8 cellular contexts compared by ENCODE assay signal in genomic region chr1:76154213-76154956, GRCh38.
DNase-seq lines count a peak whose midpoint lies in the region; ATAC-seq and TF ChIP-seq lines count a peak whose summit lies in the region.

No MANE protein-coding gene starts in this region.

- peak overlapping the region; percentile 42 for H3K9ac ChIP-seq in rectal smooth muscle tissue (ENCODE audit: low read length)

- H3K27ac ChIP-seq in right atrium auricular region (peak overlapping the region; percentile 9 to 41), rectal smooth muscle tissue (ENCODE audit: low read depth, low read length) (no peak overlapping the region), aorta (ENCODE audit: low read depth in 1 of 2, low read length in 2 of 2) (peak overlapping the region in 1 of 2 donors; percentile 36)

- peak overlapping the region; percentile 44 for H3K4me3 ChIP-seq in GM12875 (ENCODE audit: low read depth, low read length)
- H3K4me3 ChIP-seq in right atrium auricular region = peak overlapping the region; percentile 16 to 33
- peak overlapping the region; percentile 70 for H3K4me3 ChIP-seq in rectal smooth muscle tissue (ENCODE audit: low read length)
- peak overlapping the region; percentile 37 to 41 for H3K4me3 ChIP-seq in aorta (ENCODE audit: low read length in 2 of 2)

- H3K9me3 ChIP-seq in right atrium auricular region (no peaks in the 10 kb centered on the region), aorta (ENCODE audit: control insufficient read depth, low read length) (no peaks in the 10 kb centered on the region)

- H3K27me3 ChIP-seq in right atrium auricular region (no peaks in the 10 kb centered on the region), rectal smooth muscle tissue (ENCODE audit: control insufficient read depth, insufficient read depth, low read length) (no peaks in the 10 kb centered on the region), aorta (ENCODE audit: control insufficient read depth in 1 of 2, insufficient read depth in 2 of 2, low read length in 1 of 2) (no peaks in the 10 kb centered on the region)

- H3K36me3 ChIP-seq in right atrium auricular region = no peaks in the 10 kb centered on the region
- H3K36me3 ChIP-seq in rectal smooth muscle tissue (ENCODE audit: control insufficient read depth, insufficient read depth, low read length) = no peaks in the 10 kb centered on the region
- H3K36me3 ChIP-seq in aorta (ENCODE audit: control insufficient read depth in 1 of 2, insufficient read depth in 2 of 2, low read length in 1 of 2) = no peaks in the 10 kb centered on the region

- DNase-seq in NCI-H1105 treated with DMSO at 0.1 percent for 48 hours (lab: John Stamatoyannopoulos, UW) = peak; percentile 79
- peak; percentile 65 for DNase-seq in T follicular helper cell (ENCODE audit: low read depth)
- DNase-seq in amniotic stem cell (lab: John Stamatoyannopoulos, UW) = peak; percentile 35
- DNase-seq in right atrium auricular region (ENCODE audit: low spot score) = peak; percentile 75
- peak; percentile 84 to 92 for DNase-seq in aorta

- peak; percentile 93 for TF ChIP-seq CTCF in GM12875 (IDR thresholded peaks at IDR 0.05; ENCODE audit: borderline replicate concordance, insufficient read depth, low read depth, low read length)
- peak; percentile 87 to 93 for TF ChIP-seq CTCF in right atrium auricular region (IDR thresholded peaks at IDR 0.05)

- intact Hi-C loops in aorta (cut with DNase I) = loop anchor here (2.0 to 10.0 kb wide), 4 partner anchors 180 to 1380 kb away; no protein-coding TSS in a partner anchor

- ATAC-seq in HG02763 (IDR thresholded peaks at IDR 0.05; ENCODE audit: unreplicated experiment) (peak; percentile 96), aorta (ENCODE audit: low FRiP score) (peak; percentile 90)

- H3K4me1 ChIP-seq in right atrium auricular region (peaks cover 0 to 17% of the 10 kb centered on the region in 2 donors), rectal smooth muscle tissue (ENCODE audit: control insufficient read depth, insufficient read depth, low read length) (peaks cover 3% of the 10 kb centered on the region), aorta (ENCODE audit: control insufficient read depth in 1 of 2, insufficient read depth in 2 of 2, low read length in 2 of 2) (no peaks in the 10 kb centered on the region)

- WGBS in aorta, 2 donors = 3% methylated on average over 17 of the region's 17 CpGs

Comparison
In these comparisons a context has a peak if more than half of its experiments do, and no peak if none do; other contexts are left out.
1. DNase-seq: peak in every context shown above with its lines; median percentile 88 in aorta; 79 in NCI-H1105 treated with DMSO at 0.1 percent for 48 hours; 75 in right atrium auricular region; 65 in T follicular helper cell; 35 in amniotic stem cell.